ENCODE assay signal across 13 cellular contexts in genomic region chr11:62505112-62505783, GRCh38. TPM values are rescaled to one million over a fixed set of nuclear protein-coding genes. Genes with fewer than 3 reads are reported as not detected.
DNase-seq lines count a peak whose midpoint lies in the region; ATAC-seq and TF ChIP-seq lines count a peak whose summit lies in the region.
"Had no signal": no experiment of that assay in that cellular context is flagged by ENCODE, and none has a peak within 500 bp of the region (broad histone marks: within the 10 kb centered on the region; RNA-seq: fewer than 3 reads in every experiment).

No MANE protein-coding gene starts in this region.

- H3K36me3 ChIP-seq in HUES6 (ENCODE audit: control insufficient read depth, insufficient read depth, low read length) (no peaks in the 10 kb centered on the region), iPS-18a (ENCODE audit: control insufficient read depth, low read depth, low read length) (no peaks in the 10 kb centered on the region), stomach smooth muscle (ENCODE audit: control insufficient read depth in 2 of 2, insufficient read depth in 2 of 2, low read length in 2 of 2) (no peaks in the 10 kb centered on the region)
- H3K36me3 ChIP-seq: prostate gland had no signal

- no peaks in the 10 kb centered on the region for H3K9me3 Mint-ChIP-seq in CD4-positive, alpha-beta T cell
- H3K9me3 Mint-ChIP-seq in activated T-helper 2 cell treated with anti-CD3 and anti-CD28 coated beads, Interferon-gamma antibody, Interleukin-2, Interleukin-4, amounts not matched to agents 10 μg/mL and 5 μg/mL and 100 μg/mL, durations not matched to agents 14 hours and 24 hours and 36 hours: no peaks in the 10 kb centered on the region

- intact Hi-C loops in CD4-positive, alpha-beta T cell (cut with DNase I, micrococcal nuclease): no loop called here
- intact Hi-C loops in activated T-helper 2 cell treated with anti-CD3 and anti-CD28 coated beads, Interferon-gamma antibody, Interleukin-2, Interleukin-4, amounts not matched to agents 10 μg/mL and 5 μg/mL and 100 μg/mL, durations not matched to agents 14 hours and 24 hours and 36 hours (cut with micrococcal nuclease): loop anchor here (5.0 kb wide), 1 partner anchor 52 kb away; no protein-coding TSS in a partner anchor

- no peak overlapping the region for H3K4me3 Mint-ChIP-seq in CD4-positive, alpha-beta T cell
- no peak overlapping the region for H3K4me3 Mint-ChIP-seq in activated T-helper 2 cell treated with anti-CD3 and anti-CD28 coated beads, Interferon-gamma antibody, Interleukin-2, Interleukin-4, amounts not matched to agents 10 μg/mL and 5 μg/mL and 100 μg/mL, durations not matched to agents 14 hours and 24 hours and 36 hours (ENCODE audit: low read depth)

- H3K9ac ChIP-seq in HUES6 (ENCODE audit: low read length) (peak overlapping the region; percentile 27), iPS-18a (ENCODE audit: low read length) (peak overlapping the region; percentile 8), stomach smooth muscle (ENCODE audit: low read length in 2 of 2) (peak overlapping the region; percentile 47 to 62)

- H3K27ac Mint-ChIP-seq in CD4-positive, alpha-beta T cell: no peak overlapping the region
- no peak overlapping the region for H3K27ac Mint-ChIP-seq in activated T-helper 2 cell treated with anti-CD3 and anti-CD28 coated beads, Interferon-gamma antibody, Interleukin-2, Interleukin-4, amounts not matched to agents 10 μg/mL and 5 μg/mL and 100 μg/mL, durations not matched to agents 14 hours and 24 hours and 36 hours

- no peak for TF ChIP-seq CTCF in cardiac fibroblast (IDR thresholded peaks at IDR 0.05; ENCODE audit: low read depth, low read length)
- TF ChIP-seq CTCF in CD4-positive, alpha-beta T cell (IDR thresholded peaks at IDR 0.05): no peak

- no peaks in the 10 kb centered on the region for H3K4me1 Mint-ChIP-seq in CD4-positive, alpha-beta T cell (ENCODE audit: low read depth)
- peaks cover 8% of the 10 kb centered on the region for H3K4me1 Mint-ChIP-seq in activated T-helper 2 cell treated with anti-CD3 and anti-CD28 coated beads, Interferon-gamma antibody, Interleukin-2, Interleukin-4, amounts not matched to agents 10 μg/mL and 5 μg/mL and 100 μg/mL, durations not matched to agents 14 hours and 24 hours and 36 hours (ENCODE audit: low read depth)

- H3K9me3 ChIP-seq in HUES6 (ENCODE audit: control insufficient read depth, insufficient read depth, low read depth, low read length): no peaks in the 10 kb centered on the region
- H3K9me3 ChIP-seq in iPS-18a (ENCODE audit: control insufficient read depth, low read depth, low read length): no peaks in the 10 kb centered on the region
- H3K9me3 ChIP-seq in stomach smooth muscle (ENCODE audit: control insufficient read depth in 2 of 2, low read length in 2 of 2): no peaks in the 10 kb centered on the region
- H3K9me3 ChIP-seq in CD4-positive, alpha-beta T cell (ENCODE audit: control insufficient read depth, low read length): no peaks in the 10 kb centered on the region
- H3K9me3 ChIP-seq: prostate gland had no signal

- H3K4me1 ChIP-seq in HUES6 (ENCODE audit: control insufficient read depth, insufficient read depth, low read length) (peaks cover 49% of the 10 kb centered on the region), iPS-18a (ENCODE audit: control insufficient read depth, low read depth, low read length) (peaks cover 23% of the 10 kb centered on the region), stomach smooth muscle (ENCODE audit: control insufficient read depth, insufficient read depth, low read length) (peaks cover 80% of the 10 kb centered on the region)

- DNase-seq in cardiac fibroblast (ENCODE audit: low read depth in 2 of 2): peak in 1 of 2 donors; percentile 24
- DNase-seq in CD4-positive, alpha-beta T cell: no peak
- DNase-seq in GDM1 (lab: John Stamatoyannopoulos, UW): no peak
- no peak for DNase-seq in activated T-helper 2 cell treated with anti-CD3 and anti-CD28 coated beads, Interferon-gamma antibody, Interleukin-2, Interleukin-4, amounts not matched to agents 10 μg/mL and 5 μg/mL and 100 μg/mL, durations not matched to agents 14 hours and 24 hours and 36 hours (ENCODE audit: low spot score)
- DNase-seq: activated gamma-delta T cell treated with Interleukin-2 at 50 U/mL for 16 hours; foreskin keratinocyte; stimulated activated naive CD4-positive, alpha-beta T cell treated with Interleukin-2 at 50 U/mL for 16 hours; T-helper 1 cell had no signal

- H3K4me3 ChIP-seq in HUES6 (ENCODE audit: low read depth, low read length) (peak overlapping the region; percentile 47), cardiac fibroblast (replicated peaks in 1 of 2; ENCODE audit: low read depth in 2 of 2, low read length in 2 of 2) (peak overlapping the region; percentile 16 to 40), iPS-18a (ENCODE audit: low read length) (peak overlapping the region; percentile 43), stomach smooth muscle (ENCODE audit: low read length in 2 of 2) (peak overlapping the region; percentile 59 to 65)
- H3K4me3 ChIP-seq: prostate gland had no signal

- H3K36me3 Mint-ChIP-seq in CD4-positive, alpha-beta T cell (ENCODE audit: low read depth): no peaks in the 10 kb centered on the region
- H3K36me3 Mint-ChIP-seq in activated T-helper 2 cell treated with anti-CD3 and anti-CD28 coated beads, Interferon-gamma antibody, Interleukin-2, Interleukin-4, amounts not matched to agents 10 μg/mL and 5 μg/mL and 100 μg/mL, durations not matched to agents 14 hours and 24 hours and 36 hours (ENCODE audit: low read depth): no peaks in the 10 kb centered on the region

- H3K27me3 Mint-ChIP-seq in CD4-positive, alpha-beta T cell: peaks cover 14% of the 10 kb centered on the region
- H3K27me3 Mint-ChIP-seq in activated T-helper 2 cell treated with anti-CD3 and anti-CD28 coated beads, Interferon-gamma antibody, Interleukin-2, Interleukin-4, amounts not matched to agents 10 μg/mL and 5 μg/mL and 100 μg/mL, durations not matched to agents 14 hours and 24 hours and 36 hours (ENCODE audit: low read depth): peaks cover 33% of the 10 kb centered on the region

- CTCF ChIA-PET in CD4-positive, alpha-beta T cell (lab: Charles Lee): interaction anchor here (0.6 kb wide), 1 partner anchor 881 kb away, joined by 4 read pairs; no protein-coding TSS in a partner anchor

- H3K27me3 ChIP-seq in HUES6 (ENCODE audit: control insufficient read depth, insufficient read depth, low read length): peaks cover 6% of the 10 kb centered on the region; the same call in 1 of the 2 replicates
- peaks cover 13% of the 10 kb centered on the region for H3K27me3 ChIP-seq in iPS-18a (ENCODE audit: control insufficient read depth, insufficient read depth, low read length)
- no peaks in the 10 kb centered on the region for H3K27me3 ChIP-seq in stomach smooth muscle (ENCODE audit: control insufficient read depth in 1 of 2, insufficient read depth in 2 of 2, low read length in 2 of 2)
- H3K27me3 ChIP-seq in CD4-positive, alpha-beta T cell (ENCODE audit: control insufficient read depth, insufficient read depth, low read length): no peaks in the 10 kb centered on the region
- H3K27me3 ChIP-seq: foreskin keratinocyte had no signal

- POLR2A ChIA-PET in CD4-positive, alpha-beta T cell (lab: Charles Lee): no interaction called here

- ATAC-seq in CD4-positive, alpha-beta T cell (ENCODE audit: poor library complexity): no peak
- no peak for ATAC-seq in GM18502 (IDR thresholded peaks at IDR 0.05; ENCODE audit: poor library complexity, unreplicated experiment)
- ATAC-seq: foreskin keratinocyte had no signal

- H3K27ac ChIP-seq in HUES6 (ENCODE audit: low read depth, low read length) (no peak overlapping the region), iPS-18a (ENCODE audit: low read length) (no peak overlapping the region), stomach smooth muscle (ENCODE audit: low read length) (peak overlapping the region; percentile 64)
- no peak overlapping the region for H3K27ac ChIP-seq in CD4-positive, alpha-beta T cell (ENCODE audit: low read depth, low read length)
- H3K27ac ChIP-seq: foreskin keratinocyte had no signal

RNA-seq across cellular contexts. Expression of gene AHNAK, which starts 41.4 kb away (rescaled TPM):
- total RNA-seq in CD4-positive, alpha-beta T cell: 100 to 1,000 TPM; 320 to 332 TPM
- 105 and 108 TPM in 2 replicates for total RNA-seq in activated T-helper 2 cell treated with anti-CD3 and anti-CD28 coated beads, Interferon-gamma antibody, Interleukin-2, Interleukin-4, amounts not matched to agents 10 μg/mL and 5 μg/mL and 100 μg/mL, durations not matched to agents 14 hours and 24 hours and 36 hours
